In genomic region chr13:49554387-49554786, GRCh38 we compare ENCODE assay signal across 16 cellular contexts. TPM values are rescaled to one million over a fixed set of nuclear protein-coding genes. Genes with fewer than 3 reads are reported as not detected.
DNase-seq lines count a peak whose midpoint lies in the region; ATAC-seq, FAIRE-seq and TF ChIP-seq lines count a peak whose summit lies in the region.
"Had no signal": no experiment of that assay in that cellular context is flagged by ENCODE, and none has a peak within 500 bp of the region (broad histone marks: within the 10 kb centered on the region; RNA-seq: fewer than 3 reads in every experiment).

No MANE protein-coding gene starts in this region.

- TF ChIP-seq RAD21 in HCT116 (IDR thresholded peaks at IDR 0.05; ENCODE audit: low read depth) = no peak; the same call in 1 of the 2 replicates
- TF ChIP-seq RAD21 in H1 (IDR thresholded peaks at IDR 0.05 in 1 of 2, conservative IDR thresholded peaks at IDR 0.05 in 1 of 2; ENCODE audit: low read depth in 2 of 2, low read length in 2 of 2) = peak; percentile 31 to 42; a peak in 3 of 4 replicates

- CTCF ChIA-PET in HCT116 (lab: Charles Lee) = no interaction called here
- CTCF ChIA-PET in PC-3 (lab: Charles Lee) = no interaction called here
- CTCF ChIA-PET in H1 (lab: Charles Lee; ENCODE audit: partially characterized antibody) = interaction anchor here (0.6 to 1.4 kb wide), 6 partner anchors 24 to 261 kb away, joined by 3 to 6 read pairs (median 3); no protein-coding TSS in a partner anchor

- H3K27me3 ChIP-seq in BE2C (no peaks in the 10 kb centered on the region), HCT116 (ENCODE audit: insufficient read depth, low read length) (no peaks in the 10 kb centered on the region), PC-3 (ENCODE audit: low read length) (no peaks in the 10 kb centered on the region), H1 (replicated peaks in 1 of 4; ENCODE audit: control insufficient read depth in 3 of 4, extremely low read depth in 1 of 4, insufficient read depth in 3 of 4, low read length in 3 of 4) (no peaks in the 10 kb centered on the region), Karpas-422 (ENCODE audit: low read length) (no peaks in the 10 kb centered on the region), Peyer's patch (no peaks in the 10 kb centered on the region)

- 84% methylated on average over 11 of the region's 11 CpGs; no CpG with 5 or more reads in 1 of the 2 experiments for WGBS in H1 (ENCODE audit: extremely low coverage in 1 of 2, insufficient coverage in 1 of 2, insufficient read length in 1 of 2, insufficient replicate concordance in 2 of 2, low coverage in 1 of 2, low lambda C conversion rate in 2 of 2, missing lambda C conversion rate in 1 of 2), 2 experiments

- H3K9ac ChIP-seq in HCT116 (ENCODE audit: low read length) (no peak overlapping the region), PC-3 (ENCODE audit: low read length) (no peak overlapping the region), H1 (replicated peaks in 1 of 4; ENCODE audit: extremely low read depth in 1 of 4, low read depth in 3 of 4, low read length in 3 of 4) (no peak overlapping the region), Karpas-422 (ENCODE audit: low read length) (no peak overlapping the region)
- H3K9ac ChIP-seq: GM23248 had no signal

- no peak overlapping the region for H3K4me3 ChIP-seq in BE2C (ENCODE audit: low read depth, low read length)
- no peak overlapping the region for H3K4me3 ChIP-seq in HCT116 (replicated peaks in 1 of 2; ENCODE audit: low read depth in 1 of 2, low read length in 2 of 2)
- no peak overlapping the region for H3K4me3 ChIP-seq in PC-3 (ENCODE audit: low read length)
- no peak overlapping the region for H3K4me3 ChIP-seq in H1 (ENCODE audit: extremely low read depth in 1 of 4, insufficient read depth in 2 of 4, low read depth in 3 of 4, low read length in 4 of 4)
- no peak overlapping the region for H3K4me3 ChIP-seq in Karpas-422 (ENCODE audit: low read length)
- no peak overlapping the region for H3K4me3 ChIP-seq in Peyer's patch
- H3K4me3 ChIP-seq: GM12878, GM23248 had no signal

- no peak overlapping the region for H4K5ac ChIP-seq in H1 (ENCODE audit: insufficient read length, low read depth, low read length)

- no peak overlapping the region for H3K56ac ChIP-seq in H1 (replicated peaks; ENCODE audit: insufficient read length, low read depth, low read length)

- H2BK20ac ChIP-seq in H1 (ENCODE audit: low read length) = no peak overlapping the region

- no peaks in the 10 kb centered on the region for H3K23me2 ChIP-seq in H1 (ENCODE audit: low read depth, low read length)

- no peak overlapping the region for H2BK5ac ChIP-seq in H1 (ENCODE audit: low read depth, low read length)

- no peak overlapping the region for H2BK15ac ChIP-seq in H1 (ENCODE audit: low read length)

- H3K27ac ChIP-seq in HCT116 (ENCODE audit: low read depth, low read length) (no peak overlapping the region), PC-3 (ENCODE audit: low read length) (no peak overlapping the region), H1 (ENCODE audit: low read depth, low read length) (no peak overlapping the region), Karpas-422 (ENCODE audit: low read length) (no peak overlapping the region), Peyer's patch (no peak overlapping the region)
- H3K27ac ChIP-seq: C4-2B, GM23248 had no signal

- H3K4me1 ChIP-seq in BE2C (no peaks in the 10 kb centered on the region), HCT116 (ENCODE audit: control insufficient read depth in 1 of 2, insufficient read depth in 2 of 2, low read length in 2 of 2) (no peaks in the 10 kb centered on the region), PC-3 (ENCODE audit: insufficient read depth, low read length) (no peaks in the 10 kb centered on the region), H1 (replicated peaks in 1 of 4; ENCODE audit: control insufficient read depth in 3 of 4, insufficient read depth in 4 of 4, low read length in 3 of 4) (no peaks in the 10 kb centered on the region), Karpas-422 (ENCODE audit: low read length) (no peaks in the 10 kb centered on the region), Peyer's patch (no peaks in the 10 kb centered on the region)

- TF ChIP-seq EP300 in H1 (IDR thresholded peaks at IDR 0.05; ENCODE audit: borderline replicate concordance in 1 of 2, low read depth in 2 of 2, low read length in 2 of 2) = no peak

- H4K91ac ChIP-seq in H1 (replicated peaks; ENCODE audit: insufficient read length, low read length) = no peak overlapping the region

- no peak for ATAC-seq in HCT116
- no peak for ATAC-seq in PC-3
- no peak for ATAC-seq in HG03442 (IDR thresholded peaks at IDR 0.05; ENCODE audit: unreplicated experiment)
- ATAC-seq: GM12878 had no signal

- no peak overlapping the region for H3K4ac ChIP-seq in H1 (replicated peaks; ENCODE audit: insufficient read length, low read depth, low read length)

- no peak overlapping the region for H3K23ac ChIP-seq in H1 (ENCODE audit: insufficient read length)

- H3F3A ChIP-seq in PC-3 (ENCODE audit: low read length, unreplicated experiment) = no peaks in the 10 kb centered on the region

- no peaks in the 10 kb centered on the region for H3K9me3 ChIP-seq in BE2C
- H3K9me3 ChIP-seq in HCT116 (ENCODE audit: control insufficient read depth in 1 of 2, insufficient read depth in 1 of 2, low read depth in 1 of 2, low read length in 2 of 2) = no peaks in the 10 kb centered on the region
- no peaks in the 10 kb centered on the region for H3K9me3 ChIP-seq in PC-3 (ENCODE audit: low read length)
- no peaks in the 10 kb centered on the region for H3K9me3 ChIP-seq in H1 (ENCODE audit: insufficient read depth in 2 of 2, low read depth in 1 of 2, low read length in 1 of 2)
- no peaks in the 10 kb centered on the region for H3K9me3 ChIP-seq in Karpas-422 (ENCODE audit: low read length)
- H3K9me3 ChIP-seq in Peyer's patch = no peaks in the 10 kb centered on the region

- no peak overlapping the region for H3K18ac ChIP-seq in H1 (ENCODE audit: extremely low read depth, low read length)

- intact Hi-C loops in HCT116 (cut with micrococcal nuclease) = no loop called here
- intact Hi-C loops in PC-3 (cut with micrococcal nuclease) = no loop called here

- BruUV-seq in HCT116 (replicated peaks; lab: Mats Ljungman, UMichigan) (no TSS peak), PC-3 (replicated peaks; lab: Mats Ljungman, UMichigan) (no TSS peak)

- H2AK5ac ChIP-seq in H1 (ENCODE audit: low read depth, low read length) = no peak overlapping the region

- H2AFZ ChIP-seq in HCT116 (ENCODE audit: low read depth, low read length, poor library complexity, severe bottlenecking) = no peak overlapping the region
- H2AFZ ChIP-seq in PC-3 (ENCODE audit: low read length) = no peak overlapping the region
- no peak overlapping the region for H2AFZ ChIP-seq in H1 (ENCODE audit: low read length)
- no peak overlapping the region for H2AFZ ChIP-seq in Karpas-422 (ENCODE audit: low read length)
- H2AFZ ChIP-seq: GM23248 had no signal

- H2BK12ac ChIP-seq in H1 (ENCODE audit: low read depth, low read length) = no peak overlapping the region

- 0 out of 2 replicates have a peak, but pooled peaks have one; percentile 2 for TF ChIP-seq CTCF in BE2C (IDR thresholded peaks at IDR 0.05; ENCODE audit: low read depth, low read length)
- 0 out of 6 replicates have a peak, but pooled peaks of 2 of the 3 experiments have one; percentile 9 to 10 for TF ChIP-seq CTCF in HCT116 (IDR thresholded peaks at IDR 0.05 in 2 of 3, conservative IDR thresholded peaks at IDR 0.05 in 1 of 3; ENCODE audit: borderline replicate concordance in 1 of 3, insufficient read depth in 1 of 3, low read depth in 2 of 3, low read length in 2 of 3)
- 0 out of 2 replicates have a peak, but pooled peaks have one; percentile 12 for TF ChIP-seq CTCF in PC-3 (conservative IDR thresholded peaks at IDR 0.05; ENCODE audit: low read depth, low read length)
- TF ChIP-seq CTCF in H1 (IDR thresholded peaks at IDR 0.05; ENCODE audit: control extremely low read depth in 1 of 3, insufficient read depth in 1 of 3, low read depth in 1 of 3, low read length in 3 of 3) = peak; percentile 23 to 42 (median 40); a peak in 3 of 4 replicates
- no peak for TF ChIP-seq CTCF in Peyer's patch (IDR thresholded peaks at IDR 0.05)

- RAD21 ChIA-PET in HCT116 (lab: Charles Lee; ENCODE audit: low non-redundant PET in 1 of 2, low total read pairs in 2 of 2, uncharacterized antibody in 2 of 2, unreplicated experiment in 2 of 2) = no interaction called here

- DNase-seq in BE2C (no peak), HCT116 (ENCODE audit: low read depth, low spot score) (no peak), PC-3 (no peak), H1 (ENCODE audit: low read depth in 1 of 2, low spot score in 2 of 2) (peak in 1 of 2 experiments; percentile 52), Karpas-422 (no peak), Peyer's patch (no peak)
- DNase-seq: ACHN; CD4-positive, alpha-beta memory T cell; DMS153; DMS79 treated with DMSO at 0.1 percent for 48 hours; GM23248; H7; KG1 had no signal

- H3K79me2 ChIP-seq in HCT116 (ENCODE audit: insufficient read depth, low read length) (no peaks in the 10 kb centered on the region), PC-3 (ENCODE audit: low read length) (no peaks in the 10 kb centered on the region), H1 (ENCODE audit: control insufficient read depth in 1 of 2, insufficient read depth in 2 of 2, low read length in 2 of 2) (no peaks in the 10 kb centered on the region), Karpas-422 (ENCODE audit: low read length) (no peaks in the 10 kb centered on the region)

- H3K4me2 ChIP-seq in HCT116 (ENCODE audit: low read length) = no peak overlapping the region
- H3K4me2 ChIP-seq in PC-3 (ENCODE audit: low read length) = no peak overlapping the region
- H3K4me2 ChIP-seq in H1 (ENCODE audit: insufficient read depth in 1 of 2, low read depth in 2 of 2, low read length in 2 of 2) = no peak overlapping the region
- no peak overlapping the region for H3K4me2 ChIP-seq in Karpas-422 (ENCODE audit: low read depth, low read length, poor library complexity, severe bottlenecking)

- H4K20me1 ChIP-seq in HCT116 (ENCODE audit: insufficient read depth) (no peaks in the 10 kb centered on the region), PC-3 (ENCODE audit: low read length) (no peaks in the 10 kb centered on the region), H1 (replicated peaks in 1 of 2; ENCODE audit: control insufficient read depth in 1 of 2, insufficient read depth in 2 of 2, low read length in 2 of 2) (peaks cover 0 to 3% of the 10 kb centered on the region in 2 experiments), Karpas-422 (ENCODE audit: insufficient read depth, low read depth, low read length) (no peaks in the 10 kb centered on the region)

- H3K79me1 ChIP-seq in H1 (ENCODE audit: low read depth, low read length) = no peaks in the 10 kb centered on the region

- POLR2A ChIA-PET in HCT116 (lab: Charles Lee) (no interaction called here), PC-3 (lab: Charles Lee; ENCODE audit: unreplicated experiment) (no interaction called here), H1 (lab: Charles Lee; ENCODE audit: partially characterized antibody) (no interaction called here)

- TF ChIP-seq POLR2A in HCT116 (IDR thresholded peaks at IDR 0.05; ENCODE audit: borderline replicate concordance, extremely low read depth, insufficient read depth, insufficient read length) (no peak), H1 (IDR thresholded peaks at IDR 0.05; ENCODE audit: control extremely low read depth in 1 of 2, low read depth in 2 of 2, low read length in 2 of 2) (no peak), Peyer's patch (IDR thresholded peaks at IDR 0.05) (no peak)

- peaks cover 37% of the 10 kb centered on the region for H3K36me3 ChIP-seq in BE2C
- H3K36me3 ChIP-seq in HCT116 (ENCODE audit: control insufficient read depth in 1 of 2, insufficient read depth in 2 of 2, low read length in 2 of 2) = peaks cover 4 to 6% of the 10 kb centered on the region in 2 experiments
- H3K36me3 ChIP-seq in PC-3 (ENCODE audit: low read depth, low read length) = 0 out of 2 replicates have a peak, but pooled peaks cover 3% of the 10 kb centered on the region
- H3K36me3 ChIP-seq in H1 (ENCODE audit: control insufficient read depth in 2 of 4, insufficient read depth in 4 of 4, low read length in 3 of 4) = peaks cover 2 to 33% (median 18%) of the 10 kb centered on the region in 4 experiments; a peak in 7 of 8 replicates
- peaks cover 41% of the 10 kb centered on the region for H3K36me3 ChIP-seq in Karpas-422 (ENCODE audit: insufficient read depth, low read length)
- peaks cover 0 to 19% (median 0%) of the 10 kb centered on the region in 3 donors for H3K36me3 ChIP-seq in Peyer's patch

- FAIRE-seq in H1 (lab: Jason Lieb, UNC) = no peak
- FAIRE-seq: GM12878 had no signal

- H3K14ac ChIP-seq in H1 (ENCODE audit: insufficient read length) = no peak overlapping the region

- no peak overlapping the region for H2BK120ac ChIP-seq in H1 (replicated peaks; ENCODE audit: low read depth, low read length)

- no peak overlapping the region for H4K8ac ChIP-seq in H1 (ENCODE audit: extremely low read depth, insufficient read depth, low read length)

- no peaks in the 10 kb centered on the region for H3K9me2 ChIP-seq in HCT116 (ENCODE audit: insufficient read depth)
- H3K9me2 ChIP-seq in PC-3 (replicated peaks; ENCODE audit: low read length) = no peaks in the 10 kb centered on the region
- H3K9me2 ChIP-seq in Karpas-422 (replicated peaks; ENCODE audit: insufficient read depth, low read length) = no peaks in the 10 kb centered on the region

RNA-seq across cellular contexts. Expression of gene RCBTB1, which starts 31.0 kb away (rescaled TPM):
- 13.7 TPM for polyA plus RNA-seq in BE2C (2012; ENCODE audit: insufficient read depth, insufficient read length, low read depth)
- 22.2 TPM for total RNA-seq in HCT116 (2021; ENCODE audit: unreplicated experiment)
- 6.5 and 8.3 TPM in 2 replicates for polyA plus RNA-seq in HCT116 (2012)
- total RNA-seq in PC-3 (2014; rRNA removed) = 4.9 and 5.4 TPM in 2 replicates
- total RNA-seq in H1 (2021; fragmentation: NEBNext Ultra II Directional; extraction: Animal tissue kit (Norgen Biotek cat#: 25700)) = 29.6 and 29.8 TPM in 2 replicates
- polyA plus RNA-seq in H1 (2011; rRNA removed) = 11.8 and 13.7 TPM in 2 replicates
- 20.2 TPM for polyA plus RNA-seq in H1 (2011; cell fraction: cytosol; rRNA removed)
- polyA plus RNA-seq in H1 (2011; cell fraction: nucleus; rRNA removed) = 13.4 TPM
- 19.3 to 26.7 TPM (median 23.0 TPM) in 4 replicates for polyA plus RNA-seq in H1 (2012, experiment 1 of 2)
- polyA plus RNA-seq in H1 (2012, experiment 2 of 2) = 2.1 TPM
- polyA plus RNA-seq in H1 (2013, experiment 1 of 2) = 12.1 TPM
- 10.7 TPM for polyA plus RNA-seq in H1 (2013, experiment 2 of 2)
- polyA minus RNA-seq in H1 (2011; rRNA and poly(A)+ RNA removed) = 22.3 and 25.0 TPM in 2 replicates
- polyA minus RNA-seq in H1 (2011; cell fraction: cytosol; rRNA and poly(A)+ RNA removed) = 18.3 TPM
- polyA minus RNA-seq in H1 (2011; cell fraction: nucleus; rRNA and poly(A)+ RNA removed) = 22.6 TPM
- 41.1 and 45.1 TPM in 2 replicates for total RNA-seq in Karpas-422 (2014; rRNA removed; shearing (Covaris generic); ENCODE audit: low replicate concordance)
- total RNA-seq in Peyer's patch = 10 to 100 TPM in 1 of 4 donors, 1 to 10 TPM in 3; 5.6 to 10.7 (median 8.1) TPM

RNA-seq across cellular contexts. Expression of gene PHF11, which starts 58.6 kb away (rescaled TPM):
- polyA plus RNA-seq in BE2C (2012; ENCODE audit: insufficient read depth, insufficient read length, low read depth) = 0.90 TPM
- 12.1 TPM for total RNA-seq in HCT116 (2021; ENCODE audit: unreplicated experiment)
- 8.8 and 11.0 TPM in 2 replicates for polyA plus RNA-seq in HCT116 (2012)
- 7.1 and 7.9 TPM in 2 replicates for total RNA-seq in PC-3 (2014; rRNA removed)
- total RNA-seq in H1 (2021; fragmentation: NEBNext Ultra II Directional; extraction: Animal tissue kit (Norgen Biotek cat#: 25700)) = 6.1 and 9.3 TPM in 2 replicates
- polyA plus RNA-seq in H1 (2011; rRNA removed) = 5.6 and 8.1 TPM in 2 replicates
- polyA plus RNA-seq in H1 (2011; cell fraction: cytosol; rRNA removed) = 6.8 TPM
- 6.2 TPM for polyA plus RNA-seq in H1 (2011; cell fraction: nucleus; rRNA removed)
- polyA plus RNA-seq in H1 (2012, experiment 1 of 2) = 6.5 to 12.6 TPM (median 9.7 TPM) in 4 replicates
- 2.4 TPM for polyA plus RNA-seq in H1 (2012, experiment 2 of 2)
- polyA plus RNA-seq in H1 (2013, experiment 1 of 2) = 9.0 TPM
- polyA plus RNA-seq in H1 (2013, experiment 2 of 2) = 8.2 TPM
- 5.3 and 6.7 TPM in 2 replicates for polyA minus RNA-seq in H1 (2011; rRNA and poly(A)+ RNA removed)
- polyA minus RNA-seq in H1 (2011; cell fraction: cytosol; rRNA and poly(A)+ RNA removed) = 3.8 TPM
- 9.2 TPM for polyA minus RNA-seq in H1 (2011; cell fraction: nucleus; rRNA and poly(A)+ RNA removed)
- 34.3 and 75.2 TPM in 2 replicates for total RNA-seq in Karpas-422 (2014; rRNA removed; shearing (Covaris generic); ENCODE audit: low replicate concordance)
- 10 to 100 TPM; 26.1 to 61.9 (median 57.4) TPM for total RNA-seq in Peyer's patch

Comparison
In these comparisons a context has a peak if more than half of its experiments do, and no peak if none do; other contexts are left out.
1. CTCF ChIP-seq: peak in BE2C (single experiment), HCT116 (2 of 3), PC-3 (single experiment) and H1 (3 of 3); none in Peyer's patch (0 of 6).